8 cellular contexts compared by ENCODE assay signal in genomic region chr21:32278518-32279376, GRCh38. TPM values are rescaled to one million over a fixed set of nuclear protein-coding genes. Genes with fewer than 3 reads are reported as not detected.
A peak's percentile ranks its signal among the peaks of the same experiment; 100 is the strongest.
DNase-seq lines count a peak whose midpoint lies in the region; ATAC-seq and TF ChIP-seq lines count a peak whose summit lies in the region.

Gene MIS18A (minus strand): TSS chr21:32279049. CDS start chr21:32279014, 35 bp downstream.

- H3K27me3 ChIP-seq in BLaER1 treated with 17β-estradiol and CSF1 and Interleukin-3, amounts not matched to agents 10 nM and 100 nM = no peaks in the 10 kb centered on the region
- H3K27me3 ChIP-seq in left lung = no peaks in the 10 kb centered on the region

- no peaks in the 10 kb centered on the region for H3K27me3 Mint-ChIP-seq in dendritic cell treated with granulocyte-macrophage colony-stimulating factor and Interleukin-4, amounts not matched to agents 40 ng/mL and 50 ng/mL, for 4 days

- H3K27ac Mint-ChIP-seq in dendritic cell treated with granulocyte-macrophage colony-stimulating factor and Interleukin-4, amounts not matched to agents 40 ng/mL and 50 ng/mL, for 4 days = peak within 1 kb of the TSS; percentile 88

- peaks cover 13% of the 10 kb centered on the region for H3K9me3 Mint-ChIP-seq in dendritic cell treated with granulocyte-macrophage colony-stimulating factor and Interleukin-4, amounts not matched to agents 40 ng/mL and 50 ng/mL, for 4 days

- no peaks in the 10 kb centered on the region for H3K9me3 ChIP-seq in BLaER1 treated with 17β-estradiol and CSF1 and Interleukin-3, amounts not matched to agents 10 nM and 100 nM (replicated peaks in 1 of 11)
- H3K9me3 ChIP-seq in left lung = no peaks in the 10 kb centered on the region

- peaks cover 26% of the 10 kb centered on the region for H3K4me1 Mint-ChIP-seq in dendritic cell treated with granulocyte-macrophage colony-stimulating factor and Interleukin-4, amounts not matched to agents 40 ng/mL and 50 ng/mL, for 4 days (ENCODE audit: low read depth)

- H3K4me1 ChIP-seq in BLaER1 treated with 17β-estradiol and CSF1 and Interleukin-3, amounts not matched to agents 10 nM and 100 nM = peaks cover 16 to 28% (median 20%) of the 10 kb centered on the region in 10 experiments
- H3K4me1 ChIP-seq in left lung = peaks cover 8 to 23% of the 10 kb centered on the region in 2 donors

- peak within 1 kb of the TSS; percentile 71 to 94 (median 87) for H3K4me3 ChIP-seq in BLaER1 treated with 17β-estradiol and CSF1 and Interleukin-3, amounts not matched to agents 10 nM and 100 nM
- peak within 1 kb of the TSS; percentile 84 to 88 for H3K4me3 ChIP-seq in left lung

- intact Hi-C loops in dendritic cell treated with granulocyte-macrophage colony-stimulating factor and Interleukin-4, amounts not matched to agents 40 ng/mL and 50 ng/mL, for 4 days (cut with micrococcal nuclease) = no loop called here
- intact Hi-C loops in left lung (cut with DNase I) = no loop called here

- peak within 1 kb of the TSS; percentile 80 to 93 (median 89) for H3K4me2 ChIP-seq in BLaER1 treated with 17β-estradiol and CSF1 and Interleukin-3, amounts not matched to agents 10 nM and 100 nM

- H3K27ac ChIP-seq in BLaER1 treated with 17β-estradiol and CSF1 and Interleukin-3, amounts not matched to agents 10 nM and 100 nM = peak within 1 kb of the TSS in 10 of 11 experiments; percentile 52 to 80 (median 74); a peak in 21 of 22 replicates
- peak within 1 kb of the TSS; percentile 22 to 64 for H3K27ac ChIP-seq in left lung

- ATAC-seq in GM19351 (IDR thresholded peaks at IDR 0.05; ENCODE audit: unreplicated experiment) (peak; percentile 94), HG03521 (IDR thresholded peaks at IDR 0.05; ENCODE audit: unreplicated experiment) (peak; percentile 87), left lung (peak; percentile 96)

- H4K20me1 ChIP-seq in BLaER1 treated with 17β-estradiol and CSF1 and Interleukin-3, amounts not matched to agents 10 nM and 100 nM = peaks cover 0 to 6% (median 0%) of the 10 kb centered on the region in 11 experiments; a peak in 1 of 22 replicates

- peaks cover 3 to 43% (median 27%) of the 10 kb centered on the region in 11 experiments; a peak in 21 of 22 replicates for H3K36me3 ChIP-seq in BLaER1 treated with 17β-estradiol and CSF1 and Interleukin-3, amounts not matched to agents 10 nM and 100 nM
- peaks cover 0 to 6% of the 10 kb centered on the region in 2 donors for H3K36me3 ChIP-seq in left lung

- no peak for TF ChIP-seq CTCF in left lung (IDR thresholded peaks at IDR 0.05)

- peak within 1 kb of the TSS; percentile 99 for H3K4me3 Mint-ChIP-seq in dendritic cell treated with granulocyte-macrophage colony-stimulating factor and Interleukin-4, amounts not matched to agents 40 ng/mL and 50 ng/mL, for 4 days

- DNase-seq in NCI-H748 (lab: John Stamatoyannopoulos, UW; ENCODE audit: unreplicated experiment) = peak; percentile 92
- peak; percentile 97 for DNase-seq in activated CD4-positive, alpha-beta T cell treated with anti-CD3 and anti-CD28 coated beads, Interleukin-2, amount 50 U/mL, for 1 hour
- DNase-seq in left lung = peak; percentile 94 to 99
- DNase-seq in stimulated activated CD4-positive, alpha-beta T cell treated with anti-CD3 and anti-CD28 coated beads, Interleukin-2, amount 100 ng/mL, for 48 hours = peak; percentile 97 to 98

- peak within 1 kb of the TSS; percentile 69 to 88 (median 82) for H3K9ac ChIP-seq in BLaER1 treated with 17β-estradiol and CSF1 and Interleukin-3, amounts not matched to agents 10 nM and 100 nM

- H3K36me3 Mint-ChIP-seq in dendritic cell treated with granulocyte-macrophage colony-stimulating factor and Interleukin-4, amounts not matched to agents 40 ng/mL and 50 ng/mL, for 4 days (ENCODE audit: low read depth) = peaks cover 18% of the 10 kb centered on the region

RNA-seq across cellular contexts. Expression of gene MIS18A, which starts in this region (rescaled TPM):
- 1 to 10 TPM; 7.0 to 7.1 TPM for total RNA-seq in left lung

Comparison
In these comparisons a context has a peak if more than half of its experiments do, and no peak if none do; other contexts are left out.
1. Peak in every context shown above with its lines: DNase-seq, ATAC-seq, H3K4me3 ChIP-seq and H3K27ac ChIP-seq.